Comparison of ENCODE assay signal across 1 cellular context in the genomic region with DNA sequence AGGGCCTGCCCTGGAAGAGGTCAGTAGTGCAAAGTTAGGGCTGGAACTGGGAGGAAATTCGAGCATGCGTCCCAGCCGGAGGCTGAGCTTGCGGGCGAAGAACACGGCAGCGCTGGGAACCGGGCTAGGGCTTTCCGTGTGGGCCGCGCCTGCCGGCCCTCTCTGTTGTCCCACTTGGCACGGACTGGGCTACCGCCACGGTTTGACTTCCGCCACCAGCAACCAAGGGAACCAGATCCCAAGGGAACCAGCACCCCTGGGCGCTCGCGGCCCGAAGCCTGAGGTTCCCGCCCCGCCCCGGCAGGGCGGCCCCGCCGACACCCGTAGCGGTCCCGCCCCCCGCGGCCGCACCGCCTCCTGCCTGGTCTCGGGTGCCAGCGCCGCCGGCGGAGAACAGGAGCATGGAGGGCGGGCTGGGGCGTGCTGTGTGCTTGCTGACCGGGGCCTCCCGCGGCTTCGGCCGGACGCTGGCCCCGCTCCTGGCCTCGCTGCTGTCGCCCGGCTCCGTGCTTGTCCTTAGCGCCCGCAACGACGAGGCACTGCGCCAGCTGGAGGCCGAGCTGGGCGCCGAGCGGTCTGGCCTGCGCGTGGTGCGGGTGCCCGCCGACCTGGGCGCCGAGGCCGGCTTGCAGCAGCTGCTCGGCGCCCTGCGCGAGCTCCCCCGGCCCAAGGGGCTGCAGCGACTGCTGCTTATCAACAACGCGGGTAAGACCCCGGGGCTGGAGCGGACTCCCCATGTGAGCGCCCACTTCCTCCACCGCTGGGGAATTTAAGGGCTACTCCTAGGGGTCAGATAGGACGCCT.
TF ChIP-seq lines count a peak whose summit lies in the region.

A gene (plus strand): TSS at position 377 of the 804 bp plus-strand sequence. CDS start 25 bp downstream, at position 402.

TF ChIP-seq in K562, 482 proteins besides CTCF, POLR2A, EP300 and RAD21 (continued from another document and continues in another):
- TF ChIP-seq, protein P1, sequence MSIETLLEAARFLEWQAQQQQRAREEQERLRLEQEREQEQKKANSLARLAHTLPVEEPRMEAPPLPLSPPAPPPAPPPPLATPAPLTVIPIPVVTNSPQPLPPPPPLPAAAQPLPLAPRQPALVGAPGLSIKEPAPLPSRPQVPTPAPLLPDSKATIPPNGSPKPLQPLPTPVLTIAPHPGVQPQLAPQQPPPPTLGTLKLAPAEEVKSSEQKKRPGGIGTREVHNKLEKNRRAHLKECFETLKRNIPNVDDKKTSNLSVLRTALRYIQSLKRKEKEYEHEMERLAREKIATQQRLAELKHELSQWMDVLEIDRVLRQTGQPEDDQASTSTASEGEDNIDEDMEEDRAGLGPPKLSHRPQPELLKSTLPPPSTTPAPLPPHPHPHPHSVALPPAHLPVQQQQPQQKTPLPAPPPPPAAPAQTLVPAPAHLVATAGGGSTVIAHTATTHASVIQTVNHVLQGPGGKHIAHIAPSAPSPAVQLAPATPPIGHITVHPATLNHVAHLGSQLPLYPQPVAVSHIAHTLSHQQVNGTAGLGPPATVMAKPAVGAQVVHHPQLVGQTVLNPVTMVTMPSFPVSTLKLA (conservative IDR thresholded peaks at IDR 0.05), result peak in 1 of 2 experiments; percentile 35; a peak in 2 of 4 replicates
- TF ChIP-seq, protein P2, sequence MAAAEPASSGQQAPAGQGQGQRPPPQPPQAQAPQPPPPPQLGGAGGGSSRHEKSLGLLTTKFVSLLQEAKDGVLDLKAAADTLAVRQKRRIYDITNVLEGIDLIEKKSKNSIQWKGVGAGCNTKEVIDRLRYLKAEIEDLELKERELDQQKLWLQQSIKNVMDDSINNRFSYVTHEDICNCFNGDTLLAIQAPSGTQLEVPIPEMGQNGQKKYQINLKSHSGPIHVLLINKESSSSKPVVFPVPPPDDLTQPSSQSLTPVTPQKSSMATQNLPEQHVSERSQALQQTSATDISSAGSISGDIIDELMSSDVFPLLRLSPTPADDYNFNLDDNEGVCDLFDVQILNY (CRISPR knock-in tag; IDR thresholded peaks at IDR 0.05), result no peak
- TF ChIP-seq ZNF165 (CRISPR knock-in tag; IDR thresholded peaks at IDR 0.05; ENCODE audit: borderline replicate concordance) (no peak), MAFK (IDR thresholded peaks at IDR 0.05; ENCODE audit: low read length) (no peak), RBFOX2 (IDR thresholded peaks at IDR 0.05; ENCODE audit: low read depth, low read length) (peak; percentile 69), SRSF9 (IDR thresholded peaks at IDR 0.05; ENCODE audit: borderline replicate concordance, low read depth, low read length) (no peak), ZNF766 (CRISPR knock-in tag; conservative IDR thresholded peaks at IDR 0.05) (0 out of 2 replicates have a peak, but pooled peaks have one; percentile 1), EWSR1 (IDR thresholded peaks at IDR 0.05; ENCODE audit: borderline replicate concordance, low read depth, partially characterized antibody) (no peak), SMARCA4 (IDR thresholded peaks at IDR 0.05) (no peak), RBM34 (IDR thresholded peaks at IDR 0.05; ENCODE audit: borderline replicate concordance, insufficient read depth, low read length) (no peak), STAT5A (IDR thresholded peaks at IDR 0.05; ENCODE audit: borderline replicate concordance, low read length) (no peak), CXXC5 (CRISPR knock-in tag; IDR thresholded peaks at IDR 0.05) (peak; percentile 58), FUS (optimal IDR thresholded peaks at IDR 0.05; ENCODE audit: low read depth, low read length) (peak; percentile 51)
- TF ChIP-seq, protein P3, sequence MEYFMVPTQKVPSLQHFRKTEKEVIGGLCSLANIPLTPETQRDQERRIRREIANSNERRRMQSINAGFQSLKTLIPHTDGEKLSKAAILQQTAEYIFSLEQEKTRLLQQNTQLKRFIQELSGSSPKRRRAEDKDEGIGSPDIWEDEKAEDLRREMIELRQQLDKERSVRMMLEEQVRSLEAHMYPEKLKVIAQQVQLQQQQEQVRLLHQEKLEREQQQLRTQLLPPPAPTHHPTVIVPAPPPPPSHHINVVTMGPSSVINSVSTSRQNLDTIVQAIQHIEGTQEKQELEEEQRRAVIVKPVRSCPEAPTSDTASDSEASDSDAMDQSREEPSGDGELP (CRISPR knock-in tag; IDR thresholded peaks at IDR 0.05; ENCODE audit: borderline replicate concordance), result no peak
- TF ChIP-seq, protein P4, sequence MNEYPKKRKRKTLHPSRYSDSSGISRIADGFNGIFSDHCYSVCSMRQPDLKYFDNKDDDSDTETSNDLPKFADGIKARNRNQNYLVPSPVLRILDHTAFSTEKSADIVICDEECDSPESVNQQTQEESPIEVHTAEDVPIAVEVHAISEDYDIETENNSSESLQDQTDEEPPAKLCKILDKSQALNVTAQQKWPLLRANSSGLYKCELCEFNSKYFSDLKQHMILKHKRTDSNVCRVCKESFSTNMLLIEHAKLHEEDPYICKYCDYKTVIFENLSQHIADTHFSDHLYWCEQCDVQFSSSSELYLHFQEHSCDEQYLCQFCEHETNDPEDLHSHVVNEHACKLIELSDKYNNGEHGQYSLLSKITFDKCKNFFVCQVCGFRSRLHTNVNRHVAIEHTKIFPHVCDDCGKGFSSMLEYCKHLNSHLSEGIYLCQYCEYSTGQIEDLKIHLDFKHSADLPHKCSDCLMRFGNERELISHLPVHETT (CRISPR knock-in tag; conservative IDR thresholded peaks at IDR 0.05 in 1 of 2, IDR thresholded peaks at IDR 0.05 in 1 of 2), result no peak
- TF ChIP-seq, protein P5, sequence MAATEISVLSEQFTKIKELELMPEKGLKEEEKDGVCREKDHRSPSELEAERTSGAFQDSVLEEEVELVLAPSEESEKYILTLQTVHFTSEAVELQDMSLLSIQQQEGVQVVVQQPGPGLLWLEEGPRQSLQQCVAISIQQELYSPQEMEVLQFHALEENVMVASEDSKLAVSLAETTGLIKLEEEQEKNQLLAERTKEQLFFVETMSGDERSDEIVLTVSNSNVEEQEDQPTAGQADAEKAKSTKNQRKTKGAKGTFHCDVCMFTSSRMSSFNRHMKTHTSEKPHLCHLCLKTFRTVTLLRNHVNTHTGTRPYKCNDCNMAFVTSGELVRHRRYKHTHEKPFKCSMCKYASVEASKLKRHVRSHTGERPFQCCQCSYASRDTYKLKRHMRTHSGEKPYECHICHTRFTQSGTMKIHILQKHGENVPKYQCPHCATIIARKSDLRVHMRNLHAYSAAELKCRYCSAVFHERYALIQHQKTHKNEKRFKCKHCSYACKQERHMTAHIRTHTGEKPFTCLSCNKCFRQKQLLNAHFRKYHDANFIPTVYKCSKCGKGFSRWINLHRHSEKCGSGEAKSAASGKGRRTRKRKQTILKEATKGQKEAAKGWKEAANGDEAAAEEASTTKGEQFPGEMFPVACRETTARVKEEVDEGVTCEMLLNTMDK (IDR thresholded peaks at IDR 0.05; ENCODE audit: borderline replicate concordance, insufficient read depth, low read depth, low read length, poor library complexity, severe bottlenecking), result peak; percentile 16
- TF ChIP-seq, protein P6, sequence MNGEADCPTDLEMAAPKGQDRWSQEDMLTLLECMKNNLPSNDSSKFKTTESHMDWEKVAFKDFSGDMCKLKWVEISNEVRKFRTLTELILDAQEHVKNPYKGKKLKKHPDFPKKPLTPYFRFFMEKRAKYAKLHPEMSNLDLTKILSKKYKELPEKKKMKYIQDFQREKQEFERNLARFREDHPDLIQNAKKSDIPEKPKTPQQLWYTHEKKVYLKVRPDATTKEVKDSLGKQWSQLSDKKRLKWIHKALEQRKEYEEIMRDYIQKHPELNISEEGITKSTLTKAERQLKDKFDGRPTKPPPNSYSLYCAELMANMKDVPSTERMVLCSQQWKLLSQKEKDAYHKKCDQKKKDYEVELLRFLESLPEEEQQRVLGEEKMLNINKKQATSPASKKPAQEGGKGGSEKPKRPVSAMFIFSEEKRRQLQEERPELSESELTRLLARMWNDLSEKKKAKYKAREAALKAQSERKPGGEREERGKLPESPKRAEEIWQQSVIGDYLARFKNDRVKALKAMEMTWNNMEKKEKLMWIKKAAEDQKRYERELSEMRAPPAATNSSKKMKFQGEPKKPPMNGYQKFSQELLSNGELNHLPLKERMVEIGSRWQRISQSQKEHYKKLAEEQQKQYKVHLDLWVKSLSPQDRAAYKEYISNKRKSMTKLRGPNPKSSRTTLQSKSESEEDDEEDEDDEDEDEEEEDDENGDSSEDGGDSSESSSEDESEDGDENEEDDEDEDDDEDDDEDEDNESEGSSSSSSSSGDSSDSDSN (IDR thresholded peaks at IDR 0.05; ENCODE audit: borderline replicate concordance in 1 of 2, low read depth in 2 of 2, low read length in 2 of 2), result peak in 1 of 2 experiments; percentile 30; a peak in 1 of 4 replicates
- TF ChIP-seq, protein P7, sequence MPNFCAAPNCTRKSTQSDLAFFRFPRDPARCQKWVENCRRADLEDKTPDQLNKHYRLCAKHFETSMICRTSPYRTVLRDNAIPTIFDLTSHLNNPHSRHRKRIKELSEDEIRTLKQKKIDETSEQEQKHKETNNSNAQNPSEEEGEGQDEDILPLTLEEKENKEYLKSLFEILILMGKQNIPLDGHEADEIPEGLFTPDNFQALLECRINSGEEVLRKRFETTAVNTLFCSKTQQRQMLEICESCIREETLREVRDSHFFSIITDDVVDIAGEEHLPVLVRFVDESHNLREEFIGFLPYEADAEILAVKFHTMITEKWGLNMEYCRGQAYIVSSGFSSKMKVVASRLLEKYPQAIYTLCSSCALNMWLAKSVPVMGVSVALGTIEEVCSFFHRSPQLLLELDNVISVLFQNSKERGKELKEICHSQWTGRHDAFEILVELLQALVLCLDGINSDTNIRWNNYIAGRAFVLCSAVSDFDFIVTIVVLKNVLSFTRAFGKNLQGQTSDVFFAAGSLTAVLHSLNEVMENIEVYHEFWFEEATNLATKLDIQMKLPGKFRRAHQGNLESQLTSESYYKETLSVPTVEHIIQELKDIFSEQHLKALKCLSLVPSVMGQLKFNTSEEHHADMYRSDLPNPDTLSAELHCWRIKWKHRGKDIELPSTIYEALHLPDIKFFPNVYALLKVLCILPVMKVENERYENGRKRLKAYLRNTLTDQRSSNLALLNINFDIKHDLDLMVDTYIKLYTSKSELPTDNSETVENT (CRISPR knock-in tag; IDR thresholded peaks at IDR 0.05), result peak; percentile 16; the same call in 1 of the 2 replicates
- TF ChIP-seq, protein P8, sequence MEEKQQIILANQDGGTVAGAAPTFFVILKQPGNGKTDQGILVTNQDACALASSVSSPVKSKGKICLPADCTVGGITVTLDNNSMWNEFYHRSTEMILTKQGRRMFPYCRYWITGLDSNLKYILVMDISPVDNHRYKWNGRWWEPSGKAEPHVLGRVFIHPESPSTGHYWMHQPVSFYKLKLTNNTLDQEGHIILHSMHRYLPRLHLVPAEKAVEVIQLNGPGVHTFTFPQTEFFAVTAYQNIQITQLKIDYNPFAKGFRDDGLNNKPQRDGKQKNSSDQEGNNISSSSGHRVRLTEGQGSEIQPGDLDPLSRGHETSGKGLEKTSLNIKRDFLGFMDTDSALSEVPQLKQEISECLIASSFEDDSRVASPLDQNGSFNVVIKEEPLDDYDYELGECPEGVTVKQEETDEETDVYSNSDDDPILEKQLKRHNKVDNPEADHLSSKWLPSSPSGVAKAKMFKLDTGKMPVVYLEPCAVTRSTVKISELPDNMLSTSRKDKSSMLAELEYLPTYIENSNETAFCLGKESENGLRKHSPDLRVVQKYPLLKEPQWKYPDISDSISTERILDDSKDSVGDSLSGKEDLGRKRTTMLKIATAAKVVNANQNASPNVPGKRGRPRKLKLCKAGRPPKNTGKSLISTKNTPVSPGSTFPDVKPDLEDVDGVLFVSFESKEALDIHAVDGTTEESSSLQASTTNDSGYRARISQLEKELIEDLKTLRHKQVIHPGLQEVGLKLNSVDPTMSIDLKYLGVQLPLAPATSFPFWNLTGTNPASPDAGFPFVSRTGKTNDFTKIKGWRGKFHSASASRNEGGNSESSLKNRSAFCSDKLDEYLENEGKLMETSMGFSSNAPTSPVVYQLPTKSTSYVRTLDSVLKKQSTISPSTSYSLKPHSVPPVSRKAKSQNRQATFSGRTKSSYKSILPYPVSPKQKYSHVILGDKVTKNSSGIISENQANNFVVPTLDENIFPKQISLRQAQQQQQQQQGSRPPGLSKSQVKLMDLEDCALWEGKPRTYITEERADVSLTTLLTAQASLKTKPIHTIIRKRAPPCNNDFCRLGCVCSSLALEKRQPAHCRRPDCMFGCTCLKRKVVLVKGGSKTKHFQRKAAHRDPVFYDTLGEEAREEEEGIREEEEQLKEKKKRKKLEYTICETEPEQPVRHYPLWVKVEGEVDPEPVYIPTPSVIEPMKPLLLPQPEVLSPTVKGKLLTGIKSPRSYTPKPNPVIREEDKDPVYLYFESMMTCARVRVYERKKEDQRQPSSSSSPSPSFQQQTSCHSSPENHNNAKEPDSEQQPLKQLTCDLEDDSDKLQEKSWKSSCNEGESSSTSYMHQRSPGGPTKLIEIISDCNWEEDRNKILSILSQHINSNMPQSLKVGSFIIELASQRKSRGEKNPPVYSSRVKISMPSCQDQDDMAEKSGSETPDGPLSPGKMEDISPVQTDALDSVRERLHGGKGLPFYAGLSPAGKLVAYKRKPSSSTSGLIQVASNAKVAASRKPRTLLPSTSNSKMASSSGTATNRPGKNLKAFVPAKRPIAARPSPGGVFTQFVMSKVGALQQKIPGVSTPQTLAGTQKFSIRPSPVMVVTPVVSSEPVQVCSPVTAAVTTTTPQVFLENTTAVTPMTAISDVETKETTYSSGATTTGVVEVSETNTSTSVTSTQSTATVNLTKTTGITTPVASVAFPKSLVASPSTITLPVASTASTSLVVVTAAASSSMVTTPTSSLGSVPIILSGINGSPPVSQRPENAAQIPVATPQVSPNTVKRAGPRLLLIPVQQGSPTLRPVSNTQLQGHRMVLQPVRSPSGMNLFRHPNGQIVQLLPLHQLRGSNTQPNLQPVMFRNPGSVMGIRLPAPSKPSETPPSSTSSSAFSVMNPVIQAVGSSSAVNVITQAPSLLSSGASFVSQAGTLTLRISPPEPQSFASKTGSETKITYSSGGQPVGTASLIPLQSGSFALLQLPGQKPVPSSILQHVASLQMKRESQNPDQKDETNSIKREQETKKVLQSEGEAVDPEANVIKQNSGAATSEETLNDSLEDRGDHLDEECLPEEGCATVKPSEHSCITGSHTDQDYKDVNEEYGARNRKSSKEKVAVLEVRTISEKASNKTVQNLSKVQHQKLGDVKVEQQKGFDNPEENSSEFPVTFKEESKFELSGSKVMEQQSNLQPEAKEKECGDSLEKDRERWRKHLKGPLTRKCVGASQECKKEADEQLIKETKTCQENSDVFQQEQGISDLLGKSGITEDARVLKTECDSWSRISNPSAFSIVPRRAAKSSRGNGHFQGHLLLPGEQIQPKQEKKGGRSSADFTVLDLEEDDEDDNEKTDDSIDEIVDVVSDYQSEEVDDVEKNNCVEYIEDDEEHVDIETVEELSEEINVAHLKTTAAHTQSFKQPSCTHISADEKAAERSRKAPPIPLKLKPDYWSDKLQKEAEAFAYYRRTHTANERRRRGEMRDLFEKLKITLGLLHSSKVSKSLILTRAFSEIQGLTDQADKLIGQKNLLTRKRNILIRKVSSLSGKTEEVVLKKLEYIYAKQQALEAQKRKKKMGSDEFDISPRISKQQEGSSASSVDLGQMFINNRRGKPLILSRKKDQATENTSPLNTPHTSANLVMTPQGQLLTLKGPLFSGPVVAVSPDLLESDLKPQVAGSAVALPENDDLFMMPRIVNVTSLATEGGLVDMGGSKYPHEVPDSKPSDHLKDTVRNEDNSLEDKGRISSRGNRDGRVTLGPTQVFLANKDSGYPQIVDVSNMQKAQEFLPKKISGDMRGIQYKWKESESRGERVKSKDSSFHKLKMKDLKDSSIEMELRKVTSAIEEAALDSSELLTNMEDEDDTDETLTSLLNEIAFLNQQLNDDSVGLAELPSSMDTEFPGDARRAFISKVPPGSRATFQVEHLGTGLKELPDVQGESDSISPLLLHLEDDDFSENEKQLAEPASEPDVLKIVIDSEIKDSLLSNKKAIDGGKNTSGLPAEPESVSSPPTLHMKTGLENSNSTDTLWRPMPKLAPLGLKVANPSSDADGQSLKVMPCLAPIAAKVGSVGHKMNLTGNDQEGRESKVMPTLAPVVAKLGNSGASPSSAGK (IDR thresholded peaks at IDR 0.05), result 0 out of 2 replicates have a peak, but pooled peaks have one; percentile 20
